In genomic region chr16:2133797-2134196, GRCh38 we compare ENCODE assay signal across 1 cellular context. TPM values are rescaled to one million over a fixed set of nuclear protein-coding genes. Genes with fewer than 3 reads are reported as not detected.
"Had no signal": no experiment of that assay in that cellular context is flagged by ENCODE, and none has a peak within 500 bp of the region (broad histone marks: within the 10 kb centered on the region; RNA-seq: fewer than 3 reads in every experiment).

No MANE protein-coding gene starts in this region.

RNA-seq across cellular contexts. Expression of gene RAB26, which starts 14.6 kb away (rescaled TPM):
- total RNA-seq: mononuclear cell had no signal
